1 cellular context compared by ENCODE assay signal in genomic region chr7:103075337-103075918, GRCh38.
TF ChIP-seq lines count a peak whose summit lies in the region.

No MANE protein-coding gene starts in this region.

TF ChIP-seq in GM23338, 12 proteins besides CTCF, POLR2A, EP300 and RAD21 (continued from another document):
- TF ChIP-seq JUNB (IDR thresholded peaks at IDR 0.05; ENCODE audit: unreplicated experiment) (no peak), ZNF114 (CRISPR knock-in tag; IDR thresholded peaks at IDR 0.05) (no peak), NANOG (IDR thresholded peaks at IDR 0.05; ENCODE audit: borderline replicate concordance) (no peak), ZNF331 (CRISPR knock-in tag; IDR thresholded peaks at IDR 0.05; ENCODE audit: low read depth) (no peak)
TF ChIP-seq in GM23338: peak in this region for 0.
